9 cellular contexts compared by ENCODE assay signal in the genomic region with DNA sequence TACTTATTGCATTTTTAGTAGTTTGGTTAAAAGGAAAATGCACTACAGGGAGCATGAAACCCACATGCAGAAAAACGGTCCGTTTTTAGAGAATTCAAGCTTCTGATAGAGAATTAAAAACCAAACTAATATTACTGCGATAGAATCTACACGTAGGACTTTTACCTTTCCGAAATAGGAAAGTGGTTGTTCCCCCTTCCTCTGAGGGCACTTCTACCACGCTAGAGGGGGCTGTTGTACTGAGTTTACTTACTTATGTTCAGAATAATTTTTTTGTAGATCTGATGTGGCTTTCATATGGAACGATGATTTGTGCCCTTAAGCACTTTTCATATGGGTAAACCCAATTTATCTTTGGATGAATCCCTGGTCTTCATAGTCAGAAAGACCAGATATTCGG.
DNase-seq lines count a peak whose midpoint lies in the region; ATAC-seq and TF ChIP-seq lines count a peak whose summit lies in the region.
"Had no signal": no experiment of that assay in that cellular context is flagged by ENCODE, and none has a peak within 500 bp of the region (broad histone marks: within the 10 kb centered on the region; RNA-seq: fewer than 3 reads in every experiment).

No MANE protein-coding gene starts in this region.

- no peak overlapping the region for H3K4me3 ChIP-seq in OCI-LY1 (ENCODE audit: low read depth, low read length, poor library complexity, severe bottlenecking)
- peak overlapping the region in 2 of 12 donors; percentile 8 to 13 for H3K4me3 ChIP-seq in heart left ventricle
- no peak overlapping the region for H3K4me3 ChIP-seq in spleen

- H3K9me3 ChIP-seq in OCI-LY1 (ENCODE audit: low read length) (no peaks in the 10 kb centered on the region), heart left ventricle (no peaks in the 10 kb centered on the region), spleen (no peaks in the 10 kb centered on the region)

- H4K20me1 ChIP-seq in OCI-LY1 (ENCODE audit: insufficient read depth, low read length): no peaks in the 10 kb centered on the region

- no peak for TF ChIP-seq POLR2A in heart left ventricle (IDR thresholded peaks at IDR 0.05)
- TF ChIP-seq POLR2A in spleen (IDR thresholded peaks at IDR 0.05): no peak

- ATAC-seq in activated naive CD4-positive, alpha-beta T cell treated with anti-CD3 and anti-CD28 coated beads, Interleukin-2, amount 50 U/mL, for 72 hours: peak; percentile 49 to 60
- ATAC-seq in heart left ventricle (peak in 3 of 4 donors; percentile 46 to 68 (median 63)), GM21786 (IDR thresholded peaks at IDR 0.05; ENCODE audit: unreplicated experiment) (no peak)

- no peaks in the 10 kb centered on the region for H3K36me3 Mint-ChIP-seq in activated naive CD4-positive, alpha-beta T cell treated with anti-CD3 and anti-CD28 coated beads, Interleukin-2, amount 50 U/mL, for 72 hours
- H3K36me3 Mint-ChIP-seq: stimulated activated naive B cell treated with anti-CD40 and anti-IgM and Interleukin-4, amounts not matched to agents 10 μg/mL and 1 μg/mL and 100 μg/mL, for 72 hours had no signal

- peak; percentile 55 for DNase-seq in DMS53 treated with DMSO at 0.1 percent for 48 hours (lab: John Stamatoyannopoulos, UW; ENCODE audit: unreplicated experiment)
- peak; percentile 17 for DNase-seq in HuH-7 (ENCODE audit: low spot score)
- peak in 1 of 2 donors; percentile 47 for DNase-seq in activated naive CD4-positive, alpha-beta T cell treated with anti-CD3 and anti-CD28 coated beads, Interleukin-2, amount 50 U/mL, for 72 hours (ENCODE audit: low spot score in 2 of 2)
- DNase-seq in heart left ventricle: peak in 4 of 5 donors; percentile 30 to 50 (median 45)
- no peak for DNase-seq in spleen
- no peak for DNase-seq in T1000 (lab: John Stamatoyannopoulos, UW)
- DNase-seq: stimulated activated naive B cell treated with anti-CD40 and anti-IgM and Interleukin-4, amounts not matched to agents 10 μg/mL and 1 μg/mL and 100 μg/mL, for 72 hours had no signal

- WGBS in heart left ventricle, 4 donors: 12 to 19% (median 13%) methylated on average over 8 of the region's 8 CpGs
- 17 to 20% (median 19%) methylated on average over 8 of the region's 8 CpGs for WGBS in spleen, 5 donors

- H3K79me2 ChIP-seq in OCI-LY1 (ENCODE audit: insufficient read depth, low read length): no peaks in the 10 kb centered on the region

- no peaks in the 10 kb centered on the region for H3K9me3 Mint-ChIP-seq in activated naive CD4-positive, alpha-beta T cell treated with anti-CD3 and anti-CD28 coated beads, Interleukin-2, amount 50 U/mL, for 72 hours

- H3K4me1 ChIP-seq in OCI-LY1 (ENCODE audit: insufficient read depth, low read length, severe bottlenecking): no peaks in the 10 kb centered on the region
- H3K4me1 ChIP-seq in heart left ventricle: peaks cover 0 to 38% (median 8%) of the 10 kb centered on the region in 12 donors
- peaks cover 0 to 6% (median 0%) of the 10 kb centered on the region in 6 donors for H3K4me1 ChIP-seq in spleen

- no peak overlapping the region for H2AFZ ChIP-seq in OCI-LY1 (ENCODE audit: low read length)

- no peak overlapping the region for H3K4me2 ChIP-seq in OCI-LY1 (ENCODE audit: low read length)

- H3K9me2 ChIP-seq in OCI-LY1 (ENCODE audit: low read depth, low read length): no peaks in the 10 kb centered on the region

- H3K27me3 ChIP-seq in OCI-LY1 (ENCODE audit: insufficient read depth, low read length) (no peaks in the 10 kb centered on the region), heart left ventricle (no peaks in the 10 kb centered on the region), spleen (replicated peaks in 1 of 7) (peaks cover 0 to 4% (median 0%) of the 10 kb centered on the region in 7 donors)

- H3K9ac ChIP-seq in OCI-LY1 (ENCODE audit: low read length): no peak overlapping the region

- H3K36me3 ChIP-seq in OCI-LY1 (ENCODE audit: insufficient read depth, low read length): no peaks in the 10 kb centered on the region
- H3K36me3 ChIP-seq in heart left ventricle: no peaks in the 10 kb centered on the region
- no peaks in the 10 kb centered on the region for H3K36me3 ChIP-seq in spleen

- H3K27ac Mint-ChIP-seq in activated naive CD4-positive, alpha-beta T cell treated with anti-CD3 and anti-CD28 coated beads, Interleukin-2, amount 50 U/mL, for 72 hours: no peak overlapping the region
- H3K27ac Mint-ChIP-seq: stimulated activated naive B cell treated with anti-CD40 and anti-IgM and Interleukin-4, amounts not matched to agents 10 μg/mL and 1 μg/mL and 100 μg/mL, for 72 hours had no signal

- H3F3A ChIP-seq in OCI-LY1 (ENCODE audit: insufficient read depth, low read length): no peaks in the 10 kb centered on the region

- intact Hi-C loops in heart left ventricle (cut with DNase I): loop anchor here (1.0 to 10.0 kb wide), 18 partner anchors 224 to 821 kb away; partner anchors contain the start of gene ASF1A (in 1 of the 10)
- intact Hi-C loops in spleen (cut with DNase I; ENCODE audit: low total_unique reads): loop anchor here (10.0 kb wide), 2 partner anchors 271 to 331 kb away; no protein-coding TSS in a partner anchor

- peak; percentile 77 for TF ChIP-seq CTCF in OCI-LY1 (IDR thresholded peaks at IDR 0.05; ENCODE audit: low read length)
- peak; percentile 59 to 92 (median 82) for TF ChIP-seq CTCF in heart left ventricle (IDR thresholded peaks at IDR 0.05)
- peak in 10 of 11 experiments; percentile 32 to 75 (median 56) for TF ChIP-seq CTCF in spleen (IDR thresholded peaks at IDR 0.05 in 8 of 11, conservative IDR thresholded peaks at IDR 0.05 in 3 of 11)

- H3K27ac ChIP-seq in OCI-LY1 (ENCODE audit: low read depth, low read length, poor library complexity, severe bottlenecking) (no peak overlapping the region), heart left ventricle (peak overlapping the region in 3 of 12 donors; percentile 4 to 84 (median 77)), spleen (no peak overlapping the region)

Comparison
In these comparisons a context has a peak if more than half of its experiments do, and no peak if none do; other contexts are left out.
1. DNase-seq: peak in DMS53 treated with DMSO at 0.1 percent for 48 hours (single experiment), HuH-7 (single experiment) and heart left ventricle (4 of 5); none in spleen (single experiment) and T1000 (single experiment).
2. Peak in every context shown above with its lines, with median percentiles within 50 percentile points of each other: CTCF ChIP-seq.